In genomic region chr7:25678215-25678614, GRCh38 we compare ENCODE assay signal across 29 cellular contexts.
"Had no signal": no experiment of that assay in that cellular context is flagged by ENCODE, and none has a peak within 500 bp of the region (broad histone marks: within the 10 kb centered on the region; RNA-seq: fewer than 3 reads in every experiment).

No MANE protein-coding gene starts in this region.

- FAIRE-seq: endothelial cell of umbilical vein, islet of Langerhans, small intestine, urothelium cell line had no signal

- H2AFZ ChIP-seq: neural progenitor cell had no signal

- H3K27me3 Mint-ChIP-seq: stimulated activated naive CD8-positive, alpha-beta T cell treated with anti-CD3 and anti-CD28 coated beads, Interleukin-15, amount 100 ng/mL, for 72 hours had no signal

- H3K9me3 Mint-ChIP-seq: natural killer cell treated with Interleukin-12 subunit alpha and Interleukin-12 subunit beta and Interleukin-15 and Interleukin-18, amount 100 ng/mL, for 72 hours; neural progenitor cell; stimulated activated naive B cell treated with anti-CD40 and anti-IgM and Interleukin-4, amounts not matched to agents 10 μg/mL and 1 μg/mL and 100 μg/mL, for 72 hours; stimulated activated naive CD8-positive, alpha-beta T cell treated with anti-CD3 and anti-CD28 coated beads, Interleukin-15, amount 100 ng/mL, for 72 hours had no signal

- H3K4me1 Mint-ChIP-seq: naive B cell; stimulated activated naive B cell treated with anti-CD40 and anti-IgM and Interleukin-4, amounts not matched to agents 10 μg/mL and 1 μg/mL and 100 μg/mL, for 72 hours had no signal

- H3K27ac Mint-ChIP-seq: mesothelial cell of epicardium; naive B cell; natural killer cell treated with Interleukin-12 subunit alpha and Interleukin-12 subunit beta and Interleukin-15 and Interleukin-18, amount 100 ng/mL, for 72 hours; neural progenitor cell; stimulated activated naive B cell treated with anti-CD40 and anti-IgM and Interleukin-4, amounts not matched to agents 10 μg/mL and 1 μg/mL and 100 μg/mL, for 72 hours; stimulated activated naive CD8-positive, alpha-beta T cell treated with anti-CD3 and anti-CD28 coated beads, Interleukin-15, amount 100 ng/mL, for 72 hours had no signal

- H3K4me3 Mint-ChIP-seq: mesothelial cell of epicardium; naive B cell; natural killer cell treated with Interleukin-12 subunit alpha and Interleukin-12 subunit beta and Interleukin-15 and Interleukin-18, amount 100 ng/mL, for 72 hours; neural progenitor cell; stimulated activated naive B cell treated with anti-CD40 and anti-IgM and Interleukin-4, amounts not matched to agents 10 μg/mL and 1 μg/mL and 100 μg/mL, for 72 hours; stimulated activated naive CD8-positive, alpha-beta T cell treated with anti-CD3 and anti-CD28 coated beads, Interleukin-15, amount 100 ng/mL, for 72 hours had no signal

- H3K27me3 ChIP-seq: esophagus squamous epithelium, left lung, neural progenitor cell, thyroid gland, upper lobe of left lung had no signal

- H3K36me3 Mint-ChIP-seq: mesothelial cell of epicardium; naive B cell; natural killer cell treated with Interleukin-12 subunit alpha and Interleukin-12 subunit beta and Interleukin-15 and Interleukin-18, amount 100 ng/mL, for 72 hours; neural progenitor cell; stimulated activated naive B cell treated with anti-CD40 and anti-IgM and Interleukin-4, amounts not matched to agents 10 μg/mL and 1 μg/mL and 100 μg/mL, for 72 hours had no signal

- DNase-seq: dermis blood vessel endothelial cell; effector memory CD4-positive, alpha-beta T cell; esophagus squamous epithelium; foreskin melanocyte; glutamatergic neuron; heart right ventricle; hippocampal formation; left cardiac atrium; left lung; mesenchymal stem cell; mucosa of descending colon; naive B cell; posterior cingulate gyrus; psoas muscle; right cardiac atrium; small intestine; stimulated activated CD4-positive, alpha-beta T cell treated with anti-CD3 and anti-CD28 coated beads, Interleukin-15, amount 100 ng/mL, for 24 hours; stimulated activated CD4-positive, alpha-beta T cell treated with anti-CD3 and anti-CD28 coated beads, Interleukin-2, amount 100 ng/mL, for 48 hours; stimulated activated naive B cell treated with anti-CD40 and anti-IgM and Interleukin-4, amounts not matched to agents 10 μg/mL and 1 μg/mL and 100 μg/mL, for 72 hours; stimulated activated naive CD8-positive, alpha-beta T cell treated with anti-CD3 and anti-CD28 coated beads, Interleukin-15, amount 100 ng/mL, for 72 hours; thyroid gland had no signal

- H3K36me3 ChIP-seq: esophagus squamous epithelium, heart right ventricle, left lung, neural progenitor cell, thyroid gland, upper lobe of left lung had no signal

- H3K4me3 ChIP-seq: coronary artery, esophagus squamous epithelium, heart right ventricle, left lung, mucosa of descending colon, neural progenitor cell, psoas muscle, thyroid gland, upper lobe of left lung had no signal

- H3K4me1 ChIP-seq: esophagus squamous epithelium, left lung, neural progenitor cell, thyroid gland, upper lobe of left lung had no signal

- H3K4me2 ChIP-seq: neural progenitor cell had no signal

- H3K9me3 ChIP-seq: esophagus squamous epithelium, heart right ventricle, left lung, mucosa of descending colon, psoas muscle, thyroid gland, upper lobe of left lung had no signal

- H3K27ac ChIP-seq: coronary artery, esophagus squamous epithelium, left lung, neural progenitor cell, psoas muscle, thyroid gland, upper lobe of left lung had no signal

- ATAC-seq: heart right ventricle; left lung; mucosa of descending colon; natural killer cell treated with Interleukin-12 subunit alpha and Interleukin-12 subunit beta and Interleukin-15 and Interleukin-18, amount 100 ng/mL, for 72 hours; psoas muscle; stimulated activated naive B cell treated with anti-CD40 and anti-IgM and Interleukin-4, amounts not matched to agents 10 μg/mL and 1 μg/mL and 100 μg/mL, for 72 hours; stimulated activated naive CD8-positive, alpha-beta T cell treated with anti-CD3 and anti-CD28 coated beads, Interleukin-15, amount 100 ng/mL, for 72 hours had no signal

- H3K9ac ChIP-seq: neural progenitor cell had no signal
